Comparison of ENCODE assay signal across 10 cellular contexts in the genomic region with DNA sequence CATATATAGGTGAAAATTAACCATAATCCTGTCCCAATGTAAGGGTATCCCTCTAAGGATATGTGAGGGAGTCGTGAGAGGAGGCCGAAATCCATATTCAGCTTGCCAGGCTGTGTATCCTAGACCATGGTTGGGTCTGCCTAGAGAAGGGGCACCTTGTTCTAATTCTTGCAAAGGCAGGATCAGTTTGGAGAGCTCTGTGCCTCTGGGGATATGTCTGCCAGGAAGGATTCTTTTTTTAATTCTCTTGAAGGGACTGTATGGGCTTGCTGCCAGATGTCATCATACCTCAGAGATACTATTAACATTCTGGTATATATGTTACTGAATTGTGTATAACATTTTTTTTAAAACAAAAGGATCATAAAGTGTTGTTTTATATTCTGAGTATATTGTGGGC. TPM values are rescaled to one million over a fixed set of nuclear protein-coding genes. Genes with fewer than 3 reads are reported as not detected.
DNase-seq lines count a peak whose midpoint lies in the region; ATAC-seq, FAIRE-seq and TF ChIP-seq lines count a peak whose summit lies in the region.
"Had no signal": no experiment of that assay in that cellular context is flagged by ENCODE, and none has a peak within 500 bp of the region (broad histone marks: within the 10 kb centered on the region; RNA-seq: fewer than 3 reads in every experiment).

No MANE protein-coding gene starts in this region.

- TF ChIP-seq CTCF in H9 (conservative IDR thresholded peaks at IDR 0.05), result no peak

- H3K4me1 Mint-ChIP-seq in H9, result peaks cover 23 to 37% of the 10 kb centered on the region in 2 experiments
- H3K4me1 Mint-ChIP-seq in activated T-helper 1 cell treated with anti-CD3 and anti-CD28 coated beads, Interleukin-12 subunit alpha, Interleukin-12 subunit beta, Interleukin-2, Interleukin-4 antibody, amounts not matched to agents 30 ng/mL and 10 ng/mL and 1 ng/mL, durations not matched to agents 14 hours and 24 hours and 36 hours (ENCODE audit: low read depth), result peaks cover 54% of the 10 kb centered on the region

- no peaks in the 10 kb centered on the region for H3K9me3 ChIP-seq in H9 (ENCODE audit: control insufficient read depth, low read depth, low read length)
- H3K9me3 ChIP-seq in iPS-18a (ENCODE audit: control insufficient read depth, low read depth, low read length), result no peaks in the 10 kb centered on the region

- no peak overlapping the region for H4K91ac ChIP-seq in H9 (ENCODE audit: insufficient read length, low read depth, low read length)

- H3K4me3 ChIP-seq in iPS-18a (ENCODE audit: low read length), result peak overlapping the region; percentile 98

- no peaks in the 10 kb centered on the region for H4K20me1 ChIP-seq in H9 (ENCODE audit: control insufficient read depth, insufficient read depth, insufficient read length)

- no peak overlapping the region for H4K5ac ChIP-seq in H9 (ENCODE audit: insufficient read length, low read depth, low read length)

- no peak for FAIRE-seq in HTR-8/SVneo (lab: Jason Lieb, UNC)
- FAIRE-seq: TTC549 had no signal

- no peak overlapping the region for H3K56ac ChIP-seq in H9 (ENCODE audit: insufficient read length, low read depth, low read length)

- H3K14ac ChIP-seq in H9 (ENCODE audit: insufficient read depth, low read length), result no peak overlapping the region

- H3K4me1 ChIP-seq in H9 (ENCODE audit: insufficient read depth, low read length) (no peaks in the 10 kb centered on the region; the same call in 1 of the 2 replicates), iPS-18a (ENCODE audit: control insufficient read depth, low read depth, low read length) (peaks cover 15% of the 10 kb centered on the region)
- H3K4me1 ChIP-seq: parathyroid adenoma had no signal

- no peaks in the 10 kb centered on the region for H3K36me3 ChIP-seq in iPS-18a (ENCODE audit: control insufficient read depth, low read depth, low read length)

- peak; percentile 8 to 20 for DNase-seq in AML-193 (lab: John Stamatoyannopoulos, UW)
- no peak for DNase-seq in H9
- DNase-seq in activated T-helper 1 cell treated with anti-CD3 and anti-CD28 coated beads, Interleukin-12 subunit alpha, Interleukin-12 subunit beta, Interleukin-2, Interleukin-4 antibody, amounts not matched to agents 30 ng/mL and 10 ng/mL and 1 ng/mL, durations not matched to agents 14 hours and 24 hours and 36 hours (ENCODE audit: low spot score), result no peak
- no peak for DNase-seq in GOT3 (lab: John Stamatoyannopoulos, UW)
- DNase-seq in HTR-8/SVneo (ENCODE audit: insufficient read length, low spot score), result no peak
- no peak for DNase-seq in SIG-M5 (lab: John Stamatoyannopoulos, UW)

- intact Hi-C loops in activated T-helper 1 cell treated with anti-CD3 and anti-CD28 coated beads, Interleukin-12 subunit alpha, Interleukin-12 subunit beta, Interleukin-2, Interleukin-4 antibody, amounts not matched to agents 30 ng/mL and 10 ng/mL and 1 ng/mL, durations not matched to agents 14 hours and 24 hours and 36 hours (cut with micrococcal nuclease), result loop anchor here (5.0 to 10.0 kb wide), 9 partner anchors 268 to 1123 kb away; partner anchors contain the start of genes GK5, PXYLP1, RASA2 and TFDP2

- H3K36me3 Mint-ChIP-seq in H9 (ENCODE audit: insufficient read depth in 1 of 3, low read depth in 3 of 3), result peaks cover 8 to 31% (median 19%) of the 10 kb centered on the region in 3 experiments
- H3K36me3 Mint-ChIP-seq in activated T-helper 1 cell treated with anti-CD3 and anti-CD28 coated beads, Interleukin-12 subunit alpha, Interleukin-12 subunit beta, Interleukin-2, Interleukin-4 antibody, amounts not matched to agents 30 ng/mL and 10 ng/mL and 1 ng/mL, durations not matched to agents 14 hours and 24 hours and 36 hours (ENCODE audit: low read depth), result peaks cover 26% of the 10 kb centered on the region

- no peak overlapping the region for H3T11ph ChIP-seq in H9 (ENCODE audit: low read length)

- H2BK15ac ChIP-seq in H9 (ENCODE audit: low read depth, low read length), result no peak overlapping the region

- no peak overlapping the region for H2BK5ac ChIP-seq in H9 (ENCODE audit: insufficient read length, low read length)

- peaks cover 13% of the 10 kb centered on the region for H3K79me1 ChIP-seq in H9 (ENCODE audit: insufficient read depth, low read depth, low read length, poor library complexity, severe bottlenecking)

- H2AFZ ChIP-seq in H9 (ENCODE audit: low read length), result no peak overlapping the region
- H2AFZ ChIP-seq: parathyroid adenoma had no signal

- no peak overlapping the region for H4K8ac ChIP-seq in H9 (replicated peaks; ENCODE audit: insufficient read length, low read depth, low read length)

- peaks cover 14% of the 10 kb centered on the region for H3K23me2 ChIP-seq in H9 (ENCODE audit: insufficient read length, low read depth, low read length, poor library complexity, severe bottlenecking)

- no peak overlapping the region for H2BK12ac ChIP-seq in H9 (ENCODE audit: insufficient read length, low read depth, low read length)

- no peaks in the 10 kb centered on the region for H3K27me3 Mint-ChIP-seq in H9 (ENCODE audit: low read depth)
- no peaks in the 10 kb centered on the region for H3K27me3 Mint-ChIP-seq in activated T-helper 1 cell treated with anti-CD3 and anti-CD28 coated beads, Interleukin-12 subunit alpha, Interleukin-12 subunit beta, Interleukin-2, Interleukin-4 antibody, amounts not matched to agents 30 ng/mL and 10 ng/mL and 1 ng/mL, durations not matched to agents 14 hours and 24 hours and 36 hours (ENCODE audit: insufficient read depth)

- H3K4me3 Mint-ChIP-seq in H9, result peak overlapping the region; percentile 87 to 94
- peak overlapping the region; percentile 95 for H3K4me3 Mint-ChIP-seq in activated T-helper 1 cell treated with anti-CD3 and anti-CD28 coated beads, Interleukin-12 subunit alpha, Interleukin-12 subunit beta, Interleukin-2, Interleukin-4 antibody, amounts not matched to agents 30 ng/mL and 10 ng/mL and 1 ng/mL, durations not matched to agents 14 hours and 24 hours and 36 hours

- no peak overlapping the region for H3K4ac ChIP-seq in H9 (ENCODE audit: low read depth, low read length)

- H2BK120ac ChIP-seq in H9 (ENCODE audit: low read depth, low read length, poor library complexity, severe bottlenecking), result no peak overlapping the region

- H3K9me3 Mint-ChIP-seq in H9, result no peaks in the 10 kb centered on the region
- no peaks in the 10 kb centered on the region for H3K9me3 Mint-ChIP-seq in activated T-helper 1 cell treated with anti-CD3 and anti-CD28 coated beads, Interleukin-12 subunit alpha, Interleukin-12 subunit beta, Interleukin-2, Interleukin-4 antibody, amounts not matched to agents 30 ng/mL and 10 ng/mL and 1 ng/mL, durations not matched to agents 14 hours and 24 hours and 36 hours

- H3K9ac ChIP-seq in H9 (ENCODE audit: extremely low read depth, insufficient read length, low read length) (no peak overlapping the region), iPS-18a (ENCODE audit: low read length) (no peak overlapping the region)
- H3K9ac ChIP-seq: parathyroid adenoma had no signal

- no CpG with 5 or more reads among the region's 2 CpGs for WGBS in H9 (ENCODE audit: extremely low coverage, insufficient read length, low lambda C conversion rate)

- H3K18ac ChIP-seq in H9 (ENCODE audit: insufficient read length, low read depth, low read length), result no peak overlapping the region

- no peak overlapping the region for H3K23ac ChIP-seq in H9 (ENCODE audit: insufficient read length, low read depth, low read length)

- H2AK5ac ChIP-seq in H9 (ENCODE audit: insufficient read length, low read length), result no peak overlapping the region

- H3K4me2 ChIP-seq in H9 (ENCODE audit: insufficient read depth, insufficient read length, low read length), result peak overlapping the region; percentile 67

- H3K27me3 ChIP-seq in H9 (ENCODE audit: insufficient read depth, low read length) (no peaks in the 10 kb centered on the region), iPS-18a (ENCODE audit: control insufficient read depth, insufficient read depth, low read length) (no peaks in the 10 kb centered on the region)

- no peak overlapping the region for H2BK20ac ChIP-seq in H9 (ENCODE audit: low read depth, low read length, poor library complexity, severe bottlenecking)

- H3K27ac Mint-ChIP-seq in H9, result no peak overlapping the region
- no peak overlapping the region for H3K27ac Mint-ChIP-seq in activated T-helper 1 cell treated with anti-CD3 and anti-CD28 coated beads, Interleukin-12 subunit alpha, Interleukin-12 subunit beta, Interleukin-2, Interleukin-4 antibody, amounts not matched to agents 30 ng/mL and 10 ng/mL and 1 ng/mL, durations not matched to agents 14 hours and 24 hours and 36 hours

- H3K79me2 ChIP-seq in H9 (ENCODE audit: insufficient read depth, low read length), result peaks cover 36% of the 10 kb centered on the region

- no peak overlapping the region for H3K27ac ChIP-seq in H9 (ENCODE audit: insufficient read length, low read depth, low read length)
- no peak overlapping the region for H3K27ac ChIP-seq in iPS-18a (ENCODE audit: low read length)
- H3K27ac ChIP-seq: parathyroid adenoma had no signal

- ATAC-seq in GM19467 (IDR thresholded peaks at IDR 0.05; ENCODE audit: unreplicated experiment), result no peak

RNA-seq across cellular contexts. Expression of gene ATP1B3, which starts 2.4 kb away (rescaled TPM):
- total RNA-seq in H9 (2021), result 223 and 250 TPM in 2 replicates
- total RNA-seq in activated T-helper 1 cell treated with anti-CD3 and anti-CD28 coated beads, Interleukin-12 subunit alpha, Interleukin-12 subunit beta, Interleukin-2, Interleukin-4 antibody, amounts not matched to agents 30 ng/mL and 10 ng/mL and 1 ng/mL, durations not matched to agents 14 hours and 24 hours and 36 hours, result 197 and 231 TPM in 2 replicates

Comparison
In these comparisons a context has a peak if more than half of its experiments do, and no peak if none do; other contexts are left out.
1. DNase-seq: peak in AML-193 (2 of 2); none in H9 (single experiment), activated T-helper 1 cell treated with anti-CD3 and anti-CD28 coated beads, Interleukin-12 subunit alpha, Interleukin-12 subunit beta, Interleukin-2, Interleukin-4 antibody, amounts not matched to agents 30 ng/mL and 10 ng/mL and 1 ng/mL, durations not matched to agents 14 hours and 24 hours and 36 hours (single experiment), GOT3 (single experiment), HTR-8/SVneo (single experiment) and SIG-M5 (single experiment).